In the genomic region with DNA sequence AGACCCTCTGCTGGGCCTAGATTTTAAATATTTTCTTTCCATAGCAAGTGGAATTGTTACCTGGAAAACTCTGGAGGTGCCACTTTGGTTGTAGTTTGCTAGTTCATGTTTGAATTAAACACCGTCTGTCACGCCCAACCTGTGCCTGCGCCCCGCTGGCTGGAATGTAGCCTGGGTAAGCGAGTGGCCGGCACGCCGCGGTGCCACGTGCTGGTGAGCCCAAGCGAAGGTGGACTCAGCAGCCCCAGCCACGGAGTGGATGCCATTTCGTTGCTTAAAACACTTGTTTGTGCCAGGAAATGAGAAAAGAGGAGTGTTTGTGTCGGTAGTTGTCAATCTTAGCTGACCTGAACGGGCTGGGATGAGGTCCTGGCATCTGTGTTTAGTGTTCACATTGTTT, we compare ENCODE assay signal across 1 cellular context.
TF ChIP-seq lines count a peak whose summit lies in the region.

No MANE protein-coding gene starts in this region.

TF ChIP-seq in HepG2, 621 proteins besides CTCF, POLR2A, EP300 and RAD21:
- TF ChIP-seq ZBTB38 (CRISPR knock-in tag; IDR thresholded peaks at IDR 0.05) (peak; percentile 82), ZBTB8A (CRISPR knock-in tag; IDR thresholded peaks at IDR 0.05; ENCODE audit: borderline replicate concordance, low read depth) (no peak), RBFOX2 (IDR thresholded peaks at IDR 0.05; ENCODE audit: low read depth, low read length) (peak; percentile 53), AGO2 (optimal IDR thresholded peaks at IDR 0.05; ENCODE audit: low read depth, low read length) (peak; percentile 71)
- TF ChIP-seq, protein P1, sequence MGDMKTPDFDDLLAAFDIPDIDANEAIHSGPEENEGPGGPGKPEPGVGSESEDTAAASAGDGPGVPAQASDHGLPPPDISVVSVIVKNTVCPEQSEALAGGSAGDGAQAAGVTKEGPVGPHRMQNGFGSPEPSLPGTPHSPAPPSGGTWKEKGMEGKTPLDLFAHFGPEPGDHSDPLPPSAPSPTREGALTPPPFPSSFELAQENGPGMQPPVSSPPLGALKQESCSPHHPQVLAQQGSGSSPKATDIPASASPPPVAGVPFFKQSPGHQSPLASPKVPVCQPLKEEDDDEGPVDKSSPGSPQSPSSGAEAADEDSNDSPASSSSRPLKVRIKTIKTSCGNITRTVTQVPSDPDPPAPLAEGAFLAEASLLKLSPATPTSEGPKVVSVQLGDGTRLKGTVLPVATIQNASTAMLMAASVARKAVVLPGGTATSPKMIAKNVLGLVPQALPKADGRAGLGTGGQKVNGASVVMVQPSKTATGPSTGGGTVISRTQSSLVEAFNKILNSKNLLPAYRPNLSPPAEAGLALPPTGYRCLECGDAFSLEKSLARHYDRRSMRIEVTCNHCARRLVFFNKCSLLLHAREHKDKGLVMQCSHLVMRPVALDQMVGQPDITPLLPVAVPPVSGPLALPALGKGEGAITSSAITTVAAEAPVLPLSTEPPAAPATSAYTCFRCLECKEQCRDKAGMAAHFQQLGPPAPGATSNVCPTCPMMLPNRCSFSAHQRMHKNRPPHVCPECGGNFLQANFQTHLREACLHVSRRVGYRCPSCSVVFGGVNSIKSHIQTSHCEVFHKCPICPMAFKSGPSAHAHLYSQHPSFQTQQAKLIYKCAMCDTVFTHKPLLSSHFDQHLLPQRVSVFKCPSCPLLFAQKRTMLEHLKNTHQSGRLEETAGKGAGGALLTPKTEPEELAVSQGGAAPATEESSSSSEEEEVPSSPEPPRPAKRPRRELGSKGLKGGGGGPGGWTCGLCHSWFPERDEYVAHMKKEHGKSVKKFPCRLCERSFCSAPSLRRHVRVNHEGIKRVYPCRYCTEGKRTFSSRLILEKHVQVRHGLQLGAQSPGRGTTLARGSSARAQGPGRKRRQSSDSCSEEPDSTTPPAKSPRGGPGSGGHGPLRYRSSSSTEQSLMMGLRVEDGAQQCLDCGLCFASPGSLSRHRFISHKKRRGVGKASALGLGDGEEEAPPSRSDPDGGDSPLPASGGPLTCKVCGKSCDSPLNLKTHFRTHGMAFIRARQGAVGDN (CRISPR knock-in tag; IDR thresholded peaks at IDR 0.05): 0 out of 2 replicates have a peak, but pooled peaks have one; percentile 22
- TF ChIP-seq, protein P2, sequence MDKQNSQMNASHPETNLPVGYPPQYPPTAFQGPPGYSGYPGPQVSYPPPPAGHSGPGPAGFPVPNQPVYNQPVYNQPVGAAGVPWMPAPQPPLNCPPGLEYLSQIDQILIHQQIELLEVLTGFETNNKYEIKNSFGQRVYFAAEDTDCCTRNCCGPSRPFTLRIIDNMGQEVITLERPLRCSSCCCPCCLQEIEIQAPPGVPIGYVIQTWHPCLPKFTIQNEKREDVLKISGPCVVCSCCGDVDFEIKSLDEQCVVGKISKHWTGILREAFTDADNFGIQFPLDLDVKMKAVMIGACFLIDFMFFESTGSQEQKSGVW (CRISPR knock-in tag; IDR thresholded peaks at IDR 0.05; ENCODE audit: borderline replicate concordance): no peak
